15 cellular contexts compared by ENCODE assay signal in genomic region chr19:13962738-13963602, GRCh38. TPM values are rescaled to one million over a fixed set of nuclear protein-coding genes. Genes with fewer than 3 reads are reported as not detected.
DNase-seq lines count a peak whose midpoint lies in the region; ATAC-seq and FAIRE-seq lines count a peak whose summit lies in the region.
"Had no signal": no experiment of that assay in that cellular context is flagged by ENCODE, and none has a peak within 500 bp of the region (broad histone marks: within the 10 kb centered on the region; RNA-seq: fewer than 3 reads in every experiment).

No MANE protein-coding gene starts in this region.

- ATAC-seq in GM19035 (IDR thresholded peaks at IDR 0.05; ENCODE audit: unreplicated experiment) (no peak), HG03521 (IDR thresholded peaks at IDR 0.05; ENCODE audit: unreplicated experiment) (no peak)
- ATAC-seq: activated naive CD4-positive, alpha-beta T cell treated with anti-CD3 and anti-CD28 coated beads, Interleukin-2, amount 50 U/mL, for 72 hours had no signal

- peak overlapping the region; percentile 43; the same call in 1 of the 2 replicates for H3K4me3 ChIP-seq in H7 (ENCODE audit: insufficient read depth, low read depth, low read length)
- peak overlapping the region; percentile 9 for H3K4me3 ChIP-seq in skeletal muscle cell (ENCODE audit: low read depth, low read length)
- H3K4me3 ChIP-seq: BLaER1, SK-N-MC had no signal

- DNase-seq in H7 (no peak), cerebellum (ENCODE audit: low spot score) (peak; percentile 26), iPS-NIHi7 (ENCODE audit: extremely low spot score) (peak; percentile 61), skeletal muscle cell (ENCODE audit: low read depth) (no peak), RCC 7860 (ENCODE audit: low spot score) (no peak), NCI-H2171 (lab: John Stamatoyannopoulos, UW) (no peak)
- DNase-seq: cerebellar nuclear complex, immature natural killer cell had no signal

- no peaks in the 10 kb centered on the region for H3K27me3 ChIP-seq in H7 (ENCODE audit: control insufficient read depth, insufficient read depth, low read length)
- H3K27me3 ChIP-seq: BLaER1 had no signal

- no peak for FAIRE-seq in RCC 7860 (lab: Jason Lieb, UNC)

- H3K36me3 ChIP-seq in H7 (replicated peaks; ENCODE audit: control insufficient read depth, insufficient read depth, low read length): peaks cover 5% of the 10 kb centered on the region

RNA-seq across cellular contexts. Expression of gene DCAF15, which starts 10.7 kb away (rescaled TPM):
- 73.3 and 92.9 TPM in 2 replicates for total RNA-seq in H7 (2014; rRNA removed; shearing (Covaris generic))
- 11.6 TPM for total RNA-seq in cerebellum

RNA-seq across cellular contexts. Expression of gene PODNL1, which starts 24.8 kb away (rescaled TPM):
- 0.07 and 0.10 TPM in 2 replicates for total RNA-seq in H7 (2014; rRNA removed; shearing (Covaris generic))
- 0.45 TPM for total RNA-seq in cerebellum
- total RNA-seq: G401, progenitor cell of endocrine pancreas had no signal

RNA-seq across cellular contexts. Expression of gene RFX1, which starts 43.1 kb away (rescaled TPM):
- total RNA-seq in H7 (2014; rRNA removed; shearing (Covaris generic)): 6.4 and 6.9 TPM in 2 replicates
- 3.4 TPM for total RNA-seq in cerebellum

RNA-seq across cellular contexts. Expression of gene CC2D1A, which starts 57.0 kb away (rescaled TPM):
- 22.8 and 25.0 TPM in 2 replicates for total RNA-seq in H7 (2014; rRNA removed; shearing (Covaris generic))
- 10.1 TPM for total RNA-seq in cerebellum

RNA-seq across cellular contexts. Expression of gene BRME1, which starts 57.1 kb away (rescaled TPM):
- 3.4 and 4.1 TPM in 2 replicates for total RNA-seq in H7 (2014; rRNA removed; shearing (Covaris generic))
- 8.6 TPM for total RNA-seq in cerebellum

Comparison
In these comparisons a context has a peak if more than half of its experiments do, and no peak if none do; other contexts are left out.
1. DNase-seq: peak in cerebellum (single experiment) and iPS-NIHi7 (single experiment); none in H7 (single experiment), skeletal muscle cell (single experiment), RCC 7860 (single experiment) and NCI-H2171 (single experiment).